In the genomic region with DNA sequence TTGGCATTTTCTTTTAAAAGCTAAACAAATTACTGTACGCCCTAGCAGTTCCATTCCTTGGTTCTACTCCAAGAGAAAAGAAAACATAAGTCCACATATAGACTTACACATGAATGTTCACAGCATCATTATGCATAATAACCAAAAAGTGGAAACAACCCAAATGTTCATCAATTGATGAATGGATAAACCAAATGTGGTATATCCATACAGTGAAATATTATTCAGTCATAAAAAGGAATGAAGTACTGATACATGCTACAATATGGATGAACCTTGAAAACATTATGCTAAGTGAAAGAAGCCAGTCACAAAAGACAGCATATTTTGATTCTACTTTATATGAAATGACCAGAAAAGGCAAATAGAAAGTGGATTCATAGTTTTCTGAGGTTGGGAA, we compare ENCODE assay signal across 24 cellular contexts. TPM values are rescaled to one million over a fixed set of nuclear protein-coding genes. Genes with fewer than 3 reads are reported as not detected.
DNase-seq lines count a peak whose midpoint lies in the region; ATAC-seq, FAIRE-seq and TF ChIP-seq lines count a peak whose summit lies in the region.
"Had no signal": no experiment of that assay in that cellular context is flagged by ENCODE, and none has a peak within 500 bp of the region (broad histone marks: within the 10 kb centered on the region; RNA-seq: fewer than 3 reads in every experiment).

No MANE protein-coding gene starts in this region.

- 92% methylated on average over 1 of the region's 1 CpG for WGBS in K562 (ENCODE audit: insufficient coverage, low coverage, missing lambda C conversion rate)

- no peak overlapping the region for H2AFZ ChIP-seq in K562 (ENCODE audit: low read depth, low read length)

- H3K36me3 ChIP-seq in HEK293 (ENCODE audit: control insufficient read depth in 2 of 2, insufficient read depth in 1 of 2, low read length in 2 of 2) (peaks cover 80 to 81% of the 10 kb centered on the region in 2 experiments), K562 (ENCODE audit: control insufficient read depth, insufficient read depth, low read length) (peaks cover 38% of the 10 kb centered on the region; the same call in 2 of the 3 replicates), brain microvascular endothelial cell (replicated peaks) (peaks cover 3% of the 10 kb centered on the region)

- no peak overlapping the region for H3K27ac ChIP-seq in HEK293 (ENCODE audit: extremely low read depth, low read depth, low read length)
- no peak overlapping the region for H3K27ac ChIP-seq in K562 (ENCODE audit: extremely low read depth, low read depth, low read length)
- no peak overlapping the region for H3K27ac ChIP-seq in brain microvascular endothelial cell
- H3K27ac ChIP-seq: BLaER1 had no signal

- intact Hi-C loops in K562 (cut with micrococcal nuclease): no loop called here

- no peaks in the 10 kb centered on the region for H4K20me1 ChIP-seq in K562 (replicated peaks; ENCODE audit: control insufficient read depth, insufficient read depth, low read length)
- H4K20me1 ChIP-seq: BLaER1 had no signal

- BruUV-seq in K562 (replicated peaks; lab: Mats Ljungman, UMichigan): no TSS peak

- H3K9me1 ChIP-seq in K562 (ENCODE audit: control insufficient read depth, insufficient read depth, low read length): no peaks in the 10 kb centered on the region

- no peak for ATAC-seq in K562
- ATAC-seq: GM12878 had no signal

- CTCF ChIA-PET in HEK293 (lab: Yijun Ruan, JAX) (no interaction called here), K562 (lab: Yijun Ruan, JAX; ENCODE audit: low intra/inter-chr PET ratio) (no interaction called here)

- H3K9ac ChIP-seq in K562 (ENCODE audit: insufficient read depth in 1 of 2, low read depth in 2 of 2, low read length in 2 of 2): no peak overlapping the region
- H3K9ac ChIP-seq: BLaER1 had no signal

- no peaks in the 10 kb centered on the region for H3K27me3 ChIP-seq in K562 (ENCODE audit: control insufficient read depth in 2 of 2, insufficient read depth in 2 of 2, low read length in 2 of 2)
- no peaks in the 10 kb centered on the region for H3K27me3 ChIP-seq in brain microvascular endothelial cell (replicated peaks)
- H3K27me3 ChIP-seq: BE2C had no signal

- POLR2A ChIA-PET in HEK293 (lab: Yijun Ruan, JAX) (no interaction called here), K562 (lab: Yijun Ruan, JAX) (no interaction called here)

- no peak overlapping the region for H3K4me3 ChIP-seq in HEK293 (ENCODE audit: low read depth, low read length)
- H3K4me3 ChIP-seq in K562: no peak overlapping the region
- H3K4me3 ChIP-seq in brain microvascular endothelial cell (ENCODE audit: low read depth, low read length): no peak overlapping the region
- H3K4me3 ChIP-seq: BLaER1, GM12878 had no signal

- no peaks in the 10 kb centered on the region for H3K9me3 ChIP-seq in HEK293 (ENCODE audit: control insufficient read depth, insufficient read depth, low read depth, low read length)
- no peaks in the 10 kb centered on the region for H3K9me3 ChIP-seq in K562 (replicated peaks; ENCODE audit: control insufficient read depth, insufficient read depth, low read depth, low read length)
- H3K9me3 ChIP-seq: BE2C had no signal

- H3K4me2 ChIP-seq in K562 (ENCODE audit: insufficient read depth, low read length): no peak overlapping the region
- H3K4me2 ChIP-seq: BLaER1 had no signal

- TF ChIP-seq EP300 in K562 (IDR thresholded peaks at IDR 0.05; ENCODE audit: low read length): no peak

- TF ChIP-seq CTCF in HEK293 (tag by site-specific recombination; IDR thresholded peaks at IDR 0.05) (no peak), K562 (IDR thresholded peaks at IDR 0.05 in 2 of 3, conservative IDR thresholded peaks at IDR 0.05 in 1 of 3; ENCODE audit: insufficient read depth in 2 of 3, low read depth in 1 of 3, low read length in 3 of 3) (no peak), brain microvascular endothelial cell (IDR thresholded peaks at IDR 0.05; ENCODE audit: low read depth, low read length, missing control alignments) (no peak)

- H3K79me2 ChIP-seq in K562 (ENCODE audit: control insufficient read depth, insufficient read depth, low read length): no peaks in the 10 kb centered on the region

- no peak for TF ChIP-seq POLR2A in K562 (conservative IDR thresholded peaks at IDR 0.05)

- FAIRE-seq in HTR-8/SVneo (lab: Jason Lieb, UNC) (peak; percentile 58), K562 (lab: Jason Lieb, UNC) (no peak)
- FAIRE-seq: GM12878, GM18507 had no signal

- DNase-seq in HTR-8/SVneo (ENCODE audit: insufficient read length, low spot score) (no peak), K562 (ENCODE audit: extremely low read depth in 1 of 4, low spot score in 3 of 4) (no peak), brain microvascular endothelial cell (no peak), NCI-H69 (lab: John Stamatoyannopoulos, UW) (no peak), NCI-H1694 treated with DMSO at 0.1 percent for 48 hours (lab: John Stamatoyannopoulos, UW) (no peak)
- DNase-seq: 8988T; ACHN; BE2C; C1 segment of cervical spinal cord; CD4-positive, alpha-beta memory T cell; CD4-positive, CD25-positive, alpha-beta regulatory T cell; CD8-positive, alpha-beta memory T cell; COR-L47; DMS 273 treated with DMSO at 0.1 percent for 48 hours; DMS153; DMS53; DMS79; DND-41; EL; GDM1 had no signal

- H3K4me1 ChIP-seq in HEK293 (ENCODE audit: control insufficient read depth, insufficient read depth, low read length): no peaks in the 10 kb centered on the region
- no peaks in the 10 kb centered on the region for H3K4me1 ChIP-seq in K562 (replicated peaks in 1 of 2; ENCODE audit: control insufficient read depth in 2 of 2, insufficient read depth in 2 of 2, low read length in 2 of 2)
- H3K4me1 ChIP-seq: BE2C, BLaER1 had no signal

- in situ Hi-C loops in K562 (cut with MboI): no loop called here
- in situ Hi-C loops in brain microvascular endothelial cell (cut with HindIII; ENCODE audit: low pct_ligation_motif_present, low sequenced_read_pairs): no loop called here

- TF ChIP-seq RAD21 in K562 (CRISPR knock-in tag; conservative IDR thresholded peaks at IDR 0.05 in 1 of 2, IDR thresholded peaks at IDR 0.05 in 1 of 2): no peak

TF ChIP-seq in HEK293, 187 proteins besides CTCF, POLR2A, EP300 and RAD21 (continues in another document):
- TF ChIP-seq HOXA7 (CRISPR knock-in tag; IDR thresholded peaks at IDR 0.05; ENCODE audit: borderline replicate concordance): no peak
- TF ChIP-seq ZNF239 (tag by site-specific recombination; IDR thresholded peaks at IDR 0.05): no peak
- peak; percentile 65 for TF ChIP-seq ZNF146 (tag by site-specific recombination; IDR thresholded peaks at IDR 0.05)
- TF ChIP-seq ZNF660 (tag by site-specific recombination; IDR thresholded peaks at IDR 0.05): no peak

TF ChIP-seq in K562, 482 proteins besides CTCF, POLR2A, EP300 and RAD21 (continues in another document):
- TF ChIP-seq ZNF146 (CRISPR knock-in tag; IDR thresholded peaks at IDR 0.05; ENCODE audit: unreplicated experiment) (peak; percentile 38), HNRNPK (IDR thresholded peaks at IDR 0.05; ENCODE audit: low read depth, low read length, poor library complexity, severe bottlenecking) (no peak)

RNA-seq across cellular contexts. Expression of a gene that starts 36.5 kb away (rescaled TPM):
- 88.7 and 229 TPM in 2 replicates for total RNA-seq in K562 (2011; cell fraction: chromatin; rRNA removed; ENCODE audit: low replicate concordance)
- 26.5 and 33.0 TPM in 2 replicates for total RNA-seq in K562 (2011; cell fraction: nucleolus; rRNA removed)
- 83.7 and 89.4 TPM in 2 replicates for total RNA-seq in K562 (2011; cell fraction: nucleoplasm; rRNA removed)
- total RNA-seq in K562 (2014; rRNA removed) (11.5 and 19.1 TPM in 2 replicates), K562 (2014; rRNA removed; fragmentation: Illumina TruSeq; extraction: Trizol) (15.1 and 18.4 TPM in 2 replicates), K562 (2015; rRNA removed; fragmentation: Illumina TruSeq; extraction: Trizol) (18.4 and 18.7 TPM in 2 replicates), K562 (2021) (30.5 and 35.3 TPM in 2 replicates)
- polyA plus RNA-seq in K562 (2011; rRNA removed) (29.2 and 32.4 TPM in 2 replicates), K562 (2014; fragmentation: Illumina TruSeq; extraction: Trizol) (24.9 and 34.0 TPM in 2 replicates), K562 (2014; fragmentation: Nextera tagmentation; extraction: Ambion mirVana) (10 to 100 TPM in 1 of 2 experiments, 1 to 10 TPM in 1; 9.2 to 13.0 TPM), K562 (2014; rRNA removed) (22.5 and 29.9 TPM in 2 replicates)
- 19.5 and 22.7 TPM in 2 replicates for polyA plus RNA-seq in K562 (2011; cell fraction: cytosol; rRNA removed)
- 72.6 and 74.7 TPM in 2 replicates for polyA plus RNA-seq in K562 (2011; cell fraction: nucleus; rRNA removed)
- 18.0 and 18.2 TPM in 2 replicates for polyA plus RNA-seq in K562 (2012)
- polyA minus RNA-seq in K562 (2011; rRNA and poly(A)+ RNA removed): 33.9 and 45.0 TPM in 2 replicates
- 14.0 and 28.5 TPM in 2 replicates for polyA minus RNA-seq in K562 (2011; cell fraction: cytosol; rRNA and poly(A)+ RNA removed)
- 39.9 and 54.0 TPM in 2 replicates for polyA minus RNA-seq in K562 (2011; cell fraction: nucleus; rRNA and poly(A)+ RNA removed)

RNA-seq across cellular contexts. Expression of a gene that starts 51.5 kb away (rescaled TPM):
- total RNA-seq in K562 (2011; cell fraction: chromatin; rRNA removed; ENCODE audit: low replicate concordance): 8.7 and 11.9 TPM in 2 replicates
- 5.7 and 6.5 TPM in 2 replicates for total RNA-seq in K562 (2011; cell fraction: nucleolus; rRNA removed)
- total RNA-seq in K562 (2011; cell fraction: nucleoplasm; rRNA removed): 10.4 and 22.7 TPM in 2 replicates
- total RNA-seq in K562 (2014; rRNA removed) (7.1 and 8.4 TPM in 2 replicates), K562 (2014; rRNA removed; fragmentation: Illumina TruSeq; extraction: Trizol) (8.9 and 9.7 TPM in 2 replicates), K562 (2015; rRNA removed; fragmentation: Illumina TruSeq; extraction: Trizol) (6.2 and 7.4 TPM in 2 replicates), K562 (2021) (6.3 and 7.9 TPM in 2 replicates)
- polyA plus RNA-seq in K562 (2011; rRNA removed) (12.8 and 13.6 TPM in 2 replicates), K562 (2014; fragmentation: Illumina TruSeq; extraction: Trizol) (8.4 TPM in 2 replicates), K562 (2014; fragmentation: Nextera tagmentation; extraction: Ambion mirVana) (1 to 10 TPM; 1.2 to 1.6 TPM), K562 (2014; rRNA removed) (8.6 and 10.2 TPM in 2 replicates)
- polyA plus RNA-seq in K562 (2011; cell fraction: cytosol; rRNA removed): 5.9 and 8.8 TPM in 2 replicates
- polyA plus RNA-seq in K562 (2011; cell fraction: nucleus; rRNA removed): 4.2 and 5.6 TPM in 2 replicates
- 4.8 and 6.1 TPM in 2 replicates for polyA plus RNA-seq in K562 (2012)
- 8.4 and 9.0 TPM in 2 replicates for polyA minus RNA-seq in K562 (2011; rRNA and poly(A)+ RNA removed)
- polyA minus RNA-seq in K562 (2011; cell fraction: cytosol; rRNA and poly(A)+ RNA removed): 3.0 and 5.2 TPM in 2 replicates
- 2.4 and 4.3 TPM in 2 replicates for polyA minus RNA-seq in K562 (2011; cell fraction: nucleus; rRNA and poly(A)+ RNA removed)
